10 cellular contexts compared by ENCODE assay signal in genomic region chr2:127196998-127197397, GRCh38. TPM values are rescaled to one million over a fixed set of nuclear protein-coding genes. Genes with fewer than 3 reads are reported as not detected.
A peak's percentile ranks its signal among the peaks of the same experiment; 100 is the strongest.
DNase-seq lines count a peak whose midpoint lies in the region; ATAC-seq, FAIRE-seq and TF ChIP-seq lines count a peak whose summit lies in the region.
"Had no signal": no experiment of that assay in that cellular context is flagged by ENCODE, and none has a peak within 500 bp of the region (broad histone marks: within the 10 kb centered on the region; RNA-seq: fewer than 3 reads in every experiment).

No MANE protein-coding gene starts in this region.

- TF ChIP-seq CTCF in GM12873 (IDR thresholded peaks at IDR 0.05; ENCODE audit: insufficient read depth, low read depth, low read length, missing control alignments) (peak; percentile 62), endodermal cell (conservative IDR thresholded peaks at IDR 0.05) (peak; percentile 82)

- H3K27ac Mint-ChIP-seq in endodermal cell = no peak overlapping the region
- H3K27ac Mint-ChIP-seq: mesothelial cell of epicardium had no signal

- H3K4me1 ChIP-seq in endodermal cell (ENCODE audit: control insufficient read depth, insufficient read depth, low read length) = no peaks in the 10 kb centered on the region

- in situ Hi-C loops in ACHN (cut with HindIII; ENCODE audit: low pct_ligation_motif_present, low pct_unique_long_range_greater_than_20kb, low sequenced_read_pairs) = no loop called here

- H3K27ac ChIP-seq in endodermal cell (ENCODE audit: low read depth, low read length) = no peak overlapping the region

- peaks cover 9% of the 10 kb centered on the region for H3K9me3 ChIP-seq in endodermal cell (ENCODE audit: control insufficient read depth, low read length)

- WGBS in endodermal cell (ENCODE audit: insufficient coverage in 1 of 2, insufficient read length in 1 of 2), 2 experiments = 46 to 69% methylated on average over 2 to 4 of the region's 4 CpGs

- H3K9ac ChIP-seq in endodermal cell (ENCODE audit: extremely low read depth, low read length, poor library complexity, severe bottlenecking) = no peak overlapping the region

- DNase-seq in AML-193 (lab: John Stamatoyannopoulos, UW) (peak; percentile 36 to 55), NCI-H774 (lab: John Stamatoyannopoulos, UW) (peak; percentile 33), endodermal cell (no peak), ACHN (no peak), mucosa of gallbladder (ENCODE audit: low spot score) (no peak), RCC 7860 (ENCODE audit: low spot score) (no peak)
- DNase-seq: NCI-H1417 treated with DMSO at 0.1 percent for 48 hours had no signal

- peaks cover 7% of the 10 kb centered on the region for H3K36me3 Mint-ChIP-seq in endodermal cell (ENCODE audit: low read depth)

- H3K4me3 ChIP-seq in endodermal cell (ENCODE audit: low read length) = no peak overlapping the region

- no peaks in the 10 kb centered on the region for H3K36me3 ChIP-seq in endodermal cell (ENCODE audit: control insufficient read depth, insufficient read depth, low read length)

- H3K27me3 Mint-ChIP-seq in endodermal cell (ENCODE audit: insufficient read depth) = no peaks in the 10 kb centered on the region

- H3K4me3 Mint-ChIP-seq in endodermal cell = no peak overlapping the region

- ATAC-seq in HG02884 (IDR thresholded peaks at IDR 0.05; ENCODE audit: unreplicated experiment) = no peak

- no peaks in the 10 kb centered on the region for H3K27me3 ChIP-seq in endodermal cell (ENCODE audit: control insufficient read depth, insufficient read depth, low read length, poor library complexity, severe bottlenecking)

- peaks cover 5% of the 10 kb centered on the region for H3K4me1 Mint-ChIP-seq in endodermal cell

- H3K9me3 Mint-ChIP-seq in endodermal cell = no peaks in the 10 kb centered on the region
- H3K9me3 Mint-ChIP-seq: mesothelial cell of epicardium had no signal

- no peak for FAIRE-seq in RCC 7860 (lab: Jason Lieb, UNC)

RNA-seq across cellular contexts. Expression of gene CYP27C1, which starts 23.1 kb away (rescaled TPM):
- total RNA-seq in endodermal cell (1 to 10 TPM; 4.4 to 4.9 TPM), mucosa of gallbladder (0.26 TPM)
- 4.0 TPM for polyA plus RNA-seq in endodermal cell (2013, experiment 1 of 2)
- polyA plus RNA-seq in endodermal cell (2013, experiment 2 of 2) = 4.0 TPM

Comparison
In these comparisons a context has a peak if more than half of its experiments do, and no peak if none do; other contexts are left out.
1. DNase-seq: peak in AML-193 (2 of 2) and NCI-H774 (single experiment); none in endodermal cell (single experiment), ACHN (single experiment), mucosa of gallbladder (single experiment) and RCC 7860 (single experiment).